ENCODE assay signal across 10 cellular contexts in genomic region chr7:37247881-37248280, GRCh38.
DNase-seq lines count a peak whose midpoint lies in the region; ATAC-seq and TF ChIP-seq lines count a peak whose summit lies in the region.
"Had no signal": no experiment of that assay in that cellular context is flagged by ENCODE, and none has a peak within 500 bp of the region (broad histone marks: within the 10 kb centered on the region; RNA-seq: fewer than 3 reads in every experiment).

No MANE protein-coding gene starts in this region.

- H3K9me3 ChIP-seq in H9 (ENCODE audit: control insufficient read depth, low read depth, low read length) (no peaks in the 10 kb centered on the region), PC-3 (ENCODE audit: low read length) (no peaks in the 10 kb centered on the region), neuron (ENCODE audit: low read length) (no peaks in the 10 kb centered on the region)
- H3K9me3 ChIP-seq: suprapubic skin had no signal

- H3K23me2 ChIP-seq in H9 (ENCODE audit: insufficient read length, low read depth, low read length, poor library complexity, severe bottlenecking), result no peaks in the 10 kb centered on the region

- no peak overlapping the region; the same call in 1 of the 2 replicates for H3K4ac ChIP-seq in H9 (ENCODE audit: low read depth, low read length)

- DNase-seq in H9 (peak; percentile 74), PC-3 (peak; percentile 17), fibroblast of pulmonary artery (ENCODE audit: low read depth) (peak; percentile 54), GM13977 (ENCODE audit: low spot score) (no peak), NCI-H446 (lab: John Stamatoyannopoulos, UW) (no peak), UCSD-AML1 (lab: John Stamatoyannopoulos, UW; ENCODE audit: unreplicated experiment) (no peak)
- DNase-seq: activated naive CD8-positive, alpha-beta T cell treated with anti-CD3 and anti-CD28 coated beads, Interleukin-2, amount 10 ng/mL, durations not matched to agents 7 days and 5 days had no signal

- H3K14ac ChIP-seq in H9 (ENCODE audit: insufficient read depth, low read length), result no peak overlapping the region

- H3K27me3 Mint-ChIP-seq in H9 (ENCODE audit: low read depth), result no peaks in the 10 kb centered on the region
- H3K27me3 Mint-ChIP-seq: activated naive CD8-positive, alpha-beta T cell treated with anti-CD3 and anti-CD28 coated beads, Interleukin-2, amount 10 ng/mL, durations not matched to agents 7 days and 5 days had no signal

- H3K9me3 Mint-ChIP-seq in H9, result peaks cover 5 to 9% of the 10 kb centered on the region in 2 experiments; a peak in 4 of 5 replicates

- no peak overlapping the region for H3K56ac ChIP-seq in H9 (ENCODE audit: insufficient read length, low read depth, low read length)

- no peak overlapping the region for H4K8ac ChIP-seq in H9 (replicated peaks; ENCODE audit: insufficient read length, low read depth, low read length)

- H3K27ac Mint-ChIP-seq in H9, result peak overlapping the region; percentile 98 to 100 (median 100)
- H3K27ac Mint-ChIP-seq: activated naive CD8-positive, alpha-beta T cell treated with anti-CD3 and anti-CD28 coated beads, Interleukin-2, amount 10 ng/mL, durations not matched to agents 7 days and 5 days had no signal

- TF ChIP-seq CTCF in H9 (conservative IDR thresholded peaks at IDR 0.05), result no peak
- TF ChIP-seq CTCF in PC-3 (conservative IDR thresholded peaks at IDR 0.05; ENCODE audit: low read depth, low read length), result no peak
- no peak for TF ChIP-seq CTCF in fibroblast of pulmonary artery (IDR thresholded peaks at IDR 0.05; ENCODE audit: low read length, missing control alignments)
- no peak for TF ChIP-seq CTCF in GM13977 (IDR thresholded peaks at IDR 0.05; ENCODE audit: extremely low read depth, insufficient read depth, missing control alignments)

- no peak overlapping the region for H2AK5ac ChIP-seq in H9 (ENCODE audit: insufficient read length, low read length)

- H3K36me3 ChIP-seq in PC-3 (ENCODE audit: low read depth, low read length) (no peaks in the 10 kb centered on the region), neuron (ENCODE audit: insufficient read depth, low read length) (no peaks in the 10 kb centered on the region)
- H3K36me3 ChIP-seq: suprapubic skin had no signal

- H2BK20ac ChIP-seq in H9 (ENCODE audit: low read depth, low read length, poor library complexity, severe bottlenecking), result peak overlapping the region; percentile 90

- H3K79me1 ChIP-seq in H9 (ENCODE audit: insufficient read depth, low read depth, low read length, poor library complexity, severe bottlenecking), result no peaks in the 10 kb centered on the region

- H2BK12ac ChIP-seq in H9 (ENCODE audit: insufficient read length, low read depth, low read length), result peak overlapping the region; percentile 11

- H3K9me2 ChIP-seq in PC-3 (replicated peaks; ENCODE audit: low read length), result no peaks in the 10 kb centered on the region

- H3K4me2 ChIP-seq in H9 (ENCODE audit: insufficient read depth, insufficient read length, low read length) (peak overlapping the region; percentile 33), PC-3 (ENCODE audit: low read length) (no peak overlapping the region)

- H2AFZ ChIP-seq in H9 (ENCODE audit: low read length), result no peak overlapping the region
- H2AFZ ChIP-seq in PC-3 (ENCODE audit: low read length), result no peak overlapping the region
- peak overlapping the region; percentile 1 for H2AFZ ChIP-seq in neuron (ENCODE audit: low read depth, low read length)

- POLR2A ChIA-PET in PC-3 (lab: Charles Lee; ENCODE audit: unreplicated experiment), result no interaction called here

- H3K27ac ChIP-seq in H9 (ENCODE audit: insufficient read length, low read depth, low read length) (peak overlapping the region; percentile 99), PC-3 (ENCODE audit: low read length) (no peak overlapping the region)
- H3K27ac ChIP-seq: suprapubic skin had no signal

- no peak overlapping the region for H4K91ac ChIP-seq in H9 (ENCODE audit: insufficient read length, low read depth, low read length)

- H3K4me3 ChIP-seq in PC-3 (ENCODE audit: low read length), result no peak overlapping the region
- no peak overlapping the region for H3K4me3 ChIP-seq in fibroblast of pulmonary artery (replicated peaks; ENCODE audit: low read depth, low read length)
- peak overlapping the region; percentile 10 for H3K4me3 ChIP-seq in neuron (ENCODE audit: low read length)
- H3K4me3 ChIP-seq: suprapubic skin had no signal

- peak overlapping the region; percentile 46 for H3K18ac ChIP-seq in H9 (ENCODE audit: insufficient read length, low read depth, low read length)

- H2BK15ac ChIP-seq in H9 (ENCODE audit: low read depth, low read length), result no peak overlapping the region

- H3K4me1 ChIP-seq in H9 (ENCODE audit: insufficient read depth, low read length), result peaks cover 9% of the 10 kb centered on the region; the same call in 1 of the 2 replicates
- no peaks in the 10 kb centered on the region for H3K4me1 ChIP-seq in PC-3 (ENCODE audit: insufficient read depth, low read length)
- peaks cover 39% of the 10 kb centered on the region for H3K4me1 ChIP-seq in neuron (ENCODE audit: insufficient read depth, low read length)

- in situ Hi-C loops in GM13977 (cut with MboI; ENCODE audit: low pct_unique_long_range_greater_than_20kb, low sequenced_read_pairs, unreplicated experiment), result loop anchor here (25.0 kb wide), 1 partner anchor 589 kb away; the partner anchor contains the start of gene NME8

- H3K4me1 Mint-ChIP-seq in H9, result peaks cover 44 to 50% of the 10 kb centered on the region in 2 experiments

- CTCF ChIA-PET in PC-3 (lab: Charles Lee), result no interaction called here

- peak overlapping the region; percentile 24 for H2BK5ac ChIP-seq in H9 (ENCODE audit: insufficient read length, low read length)

- H3F3A ChIP-seq in PC-3 (ENCODE audit: low read length, unreplicated experiment), result no peaks in the 10 kb centered on the region

- ATAC-seq in PC-3, result no peak
- no peak for ATAC-seq in HG02642 (IDR thresholded peaks at IDR 0.05; ENCODE audit: poor library complexity, unreplicated experiment)

- no CpG with 5 or more reads among the region's 2 CpGs for WGBS in H9 (ENCODE audit: extremely low coverage, insufficient read length, low lambda C conversion rate)

- H3K23ac ChIP-seq in H9 (ENCODE audit: insufficient read length, low read depth, low read length), result no peak overlapping the region

- H4K20me1 ChIP-seq in H9 (ENCODE audit: control insufficient read depth, insufficient read depth, insufficient read length) (no peaks in the 10 kb centered on the region), PC-3 (ENCODE audit: low read length) (no peaks in the 10 kb centered on the region)

- BruUV-seq in PC-3 (replicated peaks; lab: Mats Ljungman, UMichigan), result no TSS peak

- H4K5ac ChIP-seq in H9 (ENCODE audit: insufficient read length, low read depth, low read length), result no peak overlapping the region

- H3K9ac ChIP-seq in H9 (ENCODE audit: extremely low read depth, insufficient read length, low read length) (no peak overlapping the region), PC-3 (ENCODE audit: low read length) (no peak overlapping the region)

- peak overlapping the region; percentile 46 to 55 for H3K4me3 Mint-ChIP-seq in H9
- H3K4me3 Mint-ChIP-seq: activated naive CD8-positive, alpha-beta T cell treated with anti-CD3 and anti-CD28 coated beads, Interleukin-2, amount 10 ng/mL, durations not matched to agents 7 days and 5 days had no signal

- H2BK120ac ChIP-seq in H9 (ENCODE audit: low read depth, low read length, poor library complexity, severe bottlenecking), result peak overlapping the region; percentile 12

- intact Hi-C loops in PC-3 (cut with micrococcal nuclease), result no loop called here

- H3K27me3 ChIP-seq in H9 (ENCODE audit: insufficient read depth, low read length) (no peaks in the 10 kb centered on the region), PC-3 (ENCODE audit: low read length) (no peaks in the 10 kb centered on the region), neuron (ENCODE audit: insufficient read depth, low read length) (no peaks in the 10 kb centered on the region)
- H3K27me3 ChIP-seq: suprapubic skin had no signal

- H3K36me3 Mint-ChIP-seq in H9 (ENCODE audit: insufficient read depth in 1 of 3, low read depth in 3 of 3), result peaks cover 1 to 10% (median 3%) of the 10 kb centered on the region in 3 experiments

- H3T11ph ChIP-seq in H9 (ENCODE audit: low read length), result no peak overlapping the region

- H3K79me2 ChIP-seq in H9 (ENCODE audit: insufficient read depth, low read length), result no peaks in the 10 kb centered on the region
- H3K79me2 ChIP-seq in PC-3 (ENCODE audit: low read length), result no peaks in the 10 kb centered on the region

Comparison
In these comparisons a context has a peak if more than half of its experiments do, and no peak if none do; other contexts are left out.
1. DNase-seq: peak in H9 (single experiment), PC-3 (single experiment) and fibroblast of pulmonary artery (single experiment); none in GM13977 (single experiment), NCI-H446 (0 of 2) and UCSD-AML1 (single experiment).